16 cellular contexts compared by ENCODE assay signal in the genomic region with DNA sequence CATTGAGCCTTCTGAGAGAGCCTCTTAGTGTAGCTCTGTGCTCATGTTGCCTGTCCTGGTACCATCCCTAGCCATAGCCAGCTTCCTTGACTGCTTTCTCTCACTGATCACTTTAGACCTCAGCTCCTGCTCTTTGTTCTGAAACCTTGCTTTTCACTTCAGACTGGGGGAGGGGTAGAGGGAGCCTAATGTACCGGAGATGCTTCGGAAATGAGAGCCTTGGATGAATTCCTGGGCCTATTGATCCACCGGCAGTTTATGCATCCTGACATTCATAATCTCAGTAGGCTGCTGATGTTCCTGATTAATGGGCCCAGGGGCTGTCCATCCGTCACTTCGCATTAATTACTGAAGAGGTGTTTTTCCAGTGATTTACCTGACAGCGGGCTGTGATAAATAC. TPM values are rescaled to one million over a fixed set of nuclear protein-coding genes. Genes with fewer than 3 reads are reported as not detected.
DNase-seq lines count a peak whose midpoint lies in the region; ATAC-seq, FAIRE-seq and TF ChIP-seq lines count a peak whose summit lies in the region.
"Had no signal": no experiment of that assay in that cellular context is flagged by ENCODE, and none has a peak within 500 bp of the region (broad histone marks: within the 10 kb centered on the region; RNA-seq: fewer than 3 reads in every experiment).

No MANE protein-coding gene starts in this region.

- H3K4me1 Mint-ChIP-seq in H9 (peaks cover 26 to 27% of the 10 kb centered on the region in 2 experiments), neural progenitor cell (peaks cover 9% of the 10 kb centered on the region)
- peaks cover 2% of the 10 kb centered on the region for H3K4me1 Mint-ChIP-seq in activated CD4-positive, alpha-beta T cell treated with anti-CD3 and anti-CD28 coated beads, Interleukin-2, amount 10 ng/mL, durations not matched to agents 24 days and 14 days

- H2AFZ ChIP-seq in H9 (ENCODE audit: low read length) (no peak overlapping the region), neural progenitor cell (replicated peaks) (no peak overlapping the region)

- no peak overlapping the region for H3K23ac ChIP-seq in H9 (ENCODE audit: insufficient read length, low read depth, low read length)

- H3F3A ChIP-seq in neural progenitor cell (ENCODE audit: low read depth) = no peaks in the 10 kb centered on the region

- H3K14ac ChIP-seq in H9 (ENCODE audit: insufficient read depth, low read length) = no peak overlapping the region

- H3K9me3 Mint-ChIP-seq in H9 = peaks cover 3 to 11% of the 10 kb centered on the region in 2 experiments; a peak in 3 of 5 replicates
- H3K9me3 Mint-ChIP-seq in neural progenitor cell = peaks cover 16% of the 10 kb centered on the region
- no peaks in the 10 kb centered on the region for H3K9me3 Mint-ChIP-seq in activated CD4-positive, alpha-beta T cell treated with anti-CD3 and anti-CD28 coated beads, Interleukin-2, amount 10 ng/mL, durations not matched to agents 24 days and 14 days
- H3K9me3 Mint-ChIP-seq: CD8-positive, alpha-beta memory T cell had no signal

- FAIRE-seq in GM12892 (lab: Jason Lieb, UNC) = no peak

- H2BK20ac ChIP-seq in H9 (ENCODE audit: low read depth, low read length, poor library complexity, severe bottlenecking) = no peak overlapping the region

- H3K36me3 Mint-ChIP-seq in H9 (ENCODE audit: insufficient read depth in 1 of 3, low read depth in 3 of 3) = peaks cover 14 to 19% (median 19%) of the 10 kb centered on the region in 3 experiments; a peak in 6 of 7 replicates
- H3K36me3 Mint-ChIP-seq in neural progenitor cell = peaks cover 38% of the 10 kb centered on the region
- H3K36me3 Mint-ChIP-seq in activated CD4-positive, alpha-beta T cell treated with anti-CD3 and anti-CD28 coated beads, Interleukin-2, amount 10 ng/mL, durations not matched to agents 24 days and 14 days (ENCODE audit: low read depth) = peaks cover 38% of the 10 kb centered on the region

- no peaks in the 10 kb centered on the region for H3K27me3 ChIP-seq in H9 (ENCODE audit: insufficient read depth, low read length)
- no peaks in the 10 kb centered on the region for H3K27me3 ChIP-seq in WERI-Rb-1 (ENCODE audit: insufficient read depth, low read depth, severe bottlenecking)
- H3K27me3 ChIP-seq in iPS DF 6.9 (ENCODE audit: control insufficient read depth, insufficient read depth, low read length) = no peaks in the 10 kb centered on the region
- H3K27me3 ChIP-seq in neural progenitor cell = no peaks in the 10 kb centered on the region
- H3K27me3 ChIP-seq in upper lobe of right lung = no peaks in the 10 kb centered on the region
- H3K27me3 ChIP-seq: SJSA1 had no signal

- H3K23me2 ChIP-seq in H9 (ENCODE audit: insufficient read length, low read depth, low read length, poor library complexity, severe bottlenecking) = no peaks in the 10 kb centered on the region

- no peak for TF ChIP-seq POLR2A in GM12892 (IDR thresholded peaks at IDR 0.05; ENCODE audit: low read depth, low read length)

- DNase-seq in H9 (no peak), WERI-Rb-1 (peak; percentile 67), iPS DF 6.9 (ENCODE audit: low read depth, low spot score) (peak; percentile 11), neural progenitor cell (ENCODE audit: low spot score) (peak; percentile 43), upper lobe of right lung (no peak), GM12892 (ENCODE audit: insufficient read length) (no peak)
- no peak for DNase-seq in activated CD4-positive, alpha-beta T cell treated with anti-CD3 and anti-CD28 coated beads, Interleukin-2, amount 10 ng/mL, durations not matched to agents 24 days and 14 days
- DNase-seq: CD8-positive, alpha-beta memory T cell; Karpas-422; MM.1S; NCI-H1105 treated with DMSO at 0.1 percent for 48 hours; NCI-H1930; NCI-H524 treated with DMSO at 0.1 percent for 48 hours; PC-3 had no signal

- H3K79me2 ChIP-seq in H9 (ENCODE audit: insufficient read depth, low read length) = no peaks in the 10 kb centered on the region
- peaks cover 24% of the 10 kb centered on the region for H3K79me2 ChIP-seq in neural progenitor cell (ENCODE audit: low read depth)

- H3K4me2 ChIP-seq in H9 (ENCODE audit: insufficient read depth, insufficient read length, low read length) (peak overlapping the region; percentile 10), neural progenitor cell (peak overlapping the region; percentile 53)

- H4K8ac ChIP-seq in H9 (replicated peaks; ENCODE audit: insufficient read length, low read depth, low read length) = no peak overlapping the region

- no peak overlapping the region for H4K91ac ChIP-seq in H9 (ENCODE audit: insufficient read length, low read depth, low read length)

- H3K79me1 ChIP-seq in H9 (ENCODE audit: insufficient read depth, low read depth, low read length, poor library complexity, severe bottlenecking) = peaks cover 3% of the 10 kb centered on the region

- H2BK15ac ChIP-seq in H9 (ENCODE audit: low read depth, low read length) = no peak overlapping the region

- H3K27ac ChIP-seq in H9 (ENCODE audit: insufficient read length, low read depth, low read length) (no peak overlapping the region), WERI-Rb-1 (peak overlapping the region; percentile 21; the same call in 1 of the 2 replicates), iPS DF 6.9 (ENCODE audit: low read length) (no peak overlapping the region), neural progenitor cell (no peak overlapping the region), upper lobe of right lung (no peak overlapping the region)
- H3K27ac ChIP-seq: SJSA1 had no signal

- intact Hi-C loops in upper lobe of right lung (cut with DNase I) = no loop called here
- intact Hi-C loops in activated CD4-positive, alpha-beta T cell treated with anti-CD3 and anti-CD28 coated beads, Interleukin-2, amount 10 ng/mL, durations not matched to agents 24 days and 14 days (cut with micrococcal nuclease) = loop anchor here (10.0 kb wide), 1 partner anchor 72 kb away; no protein-coding TSS in a partner anchor

- H3K9ac ChIP-seq in H9 (ENCODE audit: extremely low read depth, insufficient read length, low read length) (no peak overlapping the region), neural progenitor cell (no peak overlapping the region)

- H4K20me1 ChIP-seq in H9 (ENCODE audit: control insufficient read depth, insufficient read depth, insufficient read length) (no peaks in the 10 kb centered on the region), neural progenitor cell (ENCODE audit: low read depth) (peaks cover 27% of the 10 kb centered on the region)

- TF ChIP-seq CTCF in H9 (conservative IDR thresholded peaks at IDR 0.05) = no peak
- TF ChIP-seq CTCF in WERI-Rb-1 (IDR thresholded peaks at IDR 0.05; ENCODE audit: low read depth, low read length) = no peak
- TF ChIP-seq CTCF in neural progenitor cell (IDR thresholded peaks at IDR 0.05) = no peak
- no peak for TF ChIP-seq CTCF in upper lobe of right lung (IDR thresholded peaks at IDR 0.05)

- H3K36me3 ChIP-seq in WERI-Rb-1 (no peaks in the 10 kb centered on the region), iPS DF 6.9 (ENCODE audit: control insufficient read depth, insufficient read depth, low read length) (no peaks in the 10 kb centered on the region), neural progenitor cell (peaks cover 8% of the 10 kb centered on the region), upper lobe of right lung (peaks cover 8% of the 10 kb centered on the region)

- no peak overlapping the region for H3K4ac ChIP-seq in H9 (ENCODE audit: low read depth, low read length)

- H3K4me3 ChIP-seq in WERI-Rb-1 (ENCODE audit: low read depth, low read length) = no peak overlapping the region
- no peak overlapping the region for H3K4me3 ChIP-seq in iPS DF 6.9 (ENCODE audit: low read length)
- no peak overlapping the region for H3K4me3 ChIP-seq in neural progenitor cell
- no peak overlapping the region for H3K4me3 ChIP-seq in upper lobe of right lung
- H3K4me3 ChIP-seq: SJSA1 had no signal

- ATAC-seq in upper lobe of right lung = no peak
- ATAC-seq: PC-3 had no signal

- no CpG with 5 or more reads among the region's 6 CpGs for WGBS in H9 (ENCODE audit: extremely low coverage, insufficient read length, low lambda C conversion rate)
- no CpG with 5 or more reads among the region's 6 CpGs for WGBS in iPS DF 6.9 (ENCODE audit: insufficient coverage, insufficient read length)

- H2BK5ac ChIP-seq in H9 (ENCODE audit: insufficient read length, low read length) = no peak overlapping the region

- H2BK12ac ChIP-seq in H9 (ENCODE audit: insufficient read length, low read depth, low read length) = no peak overlapping the region

- peaks cover 7% of the 10 kb centered on the region; the same call in 1 of the 2 replicates for H3K4me1 ChIP-seq in H9 (ENCODE audit: insufficient read depth, low read length)
- no peaks in the 10 kb centered on the region; the same call in 1 of the 2 replicates for H3K4me1 ChIP-seq in iPS DF 6.9 (ENCODE audit: control insufficient read depth, insufficient read depth, low read length)
- peaks cover 17% of the 10 kb centered on the region for H3K4me1 ChIP-seq in neural progenitor cell
- H3K4me1 ChIP-seq in upper lobe of right lung = no peaks in the 10 kb centered on the region
- H3K4me1 ChIP-seq: SJSA1 had no signal

- no peak overlapping the region for H3T11ph ChIP-seq in H9 (ENCODE audit: low read length)

- H3K27ac Mint-ChIP-seq in H9 (peak overlapping the region in 2 of 3 experiments; percentile 4 to 97; a peak in 3 of 7 replicates), neural progenitor cell (no peak overlapping the region)
- H3K27ac Mint-ChIP-seq in activated CD4-positive, alpha-beta T cell treated with anti-CD3 and anti-CD28 coated beads, Interleukin-2, amount 10 ng/mL, durations not matched to agents 24 days and 14 days = no peak overlapping the region
- H3K27ac Mint-ChIP-seq: B cell had no signal

- H3K9me3 ChIP-seq in H9 (ENCODE audit: control insufficient read depth, low read depth, low read length) (no peaks in the 10 kb centered on the region), WERI-Rb-1 (ENCODE audit: severe bottlenecking) (no peaks in the 10 kb centered on the region), iPS DF 6.9 (ENCODE audit: control insufficient read depth, insufficient read depth, low read length) (no peaks in the 10 kb centered on the region), neural progenitor cell (ENCODE audit: low read depth) (no peaks in the 10 kb centered on the region), upper lobe of right lung (no peaks in the 10 kb centered on the region)
- H3K9me3 ChIP-seq: SJSA1 had no signal

- no peak overlapping the region for H3K18ac ChIP-seq in H9 (ENCODE audit: insufficient read length, low read depth, low read length)

- peak overlapping the region in 1 of 2 experiments; percentile 12; a peak in 1 of 5 replicates for H3K4me3 Mint-ChIP-seq in H9
- H3K4me3 Mint-ChIP-seq in neural progenitor cell = no peak overlapping the region
- no peak overlapping the region for H3K4me3 Mint-ChIP-seq in activated CD4-positive, alpha-beta T cell treated with anti-CD3 and anti-CD28 coated beads, Interleukin-2, amount 10 ng/mL, durations not matched to agents 24 days and 14 days
- H3K4me3 Mint-ChIP-seq: B cell had no signal

- H3K56ac ChIP-seq in H9 (ENCODE audit: insufficient read length, low read depth, low read length) = no peak overlapping the region

- no peak overlapping the region for H2BK120ac ChIP-seq in H9 (ENCODE audit: low read depth, low read length, poor library complexity, severe bottlenecking)

- no peak overlapping the region for H4K5ac ChIP-seq in H9 (ENCODE audit: insufficient read length, low read depth, low read length)

- H2AK5ac ChIP-seq in H9 (ENCODE audit: insufficient read length, low read length) = no peak overlapping the region

- no peaks in the 10 kb centered on the region for H3K27me3 Mint-ChIP-seq in H9 (ENCODE audit: low read depth)
- H3K27me3 Mint-ChIP-seq in neural progenitor cell (ENCODE audit: insufficient read depth, low read depth) = peaks cover 2% of the 10 kb centered on the region
- H3K27me3 Mint-ChIP-seq in activated CD4-positive, alpha-beta T cell treated with anti-CD3 and anti-CD28 coated beads, Interleukin-2, amount 10 ng/mL, durations not matched to agents 24 days and 14 days = no peaks in the 10 kb centered on the region
- H3K27me3 Mint-ChIP-seq: B cell; CD8-positive, alpha-beta memory T cell had no signal

RNA-seq across cellular contexts. Expression of a gene that starts 38.8 kb away (rescaled TPM):
- 15.5 and 18.5 TPM in 2 replicates for total RNA-seq in H9 (2021)
- total RNA-seq in neural progenitor cell (ENCODE audit: low replicate concordance) = 21.7 and 26.8 TPM in 2 replicates
- total RNA-seq in upper lobe of right lung = 13.7 TPM
- 17.6 and 19.3 TPM in 2 replicates for total RNA-seq in activated CD4-positive, alpha-beta T cell treated with anti-CD3 and anti-CD28 coated beads, Interleukin-2, amount 10 ng/mL, durations not matched to agents 24 days and 14 days
- polyA plus RNA-seq in GM12892 (2012; ENCODE audit: missing spikeins) = 14.3 TPM

Comparison
In these comparisons a context has a peak if more than half of its experiments do, and no peak if none do; other contexts are left out.
1. DNase-seq: peak in WERI-Rb-1 (single experiment), iPS DF 6.9 (single experiment) and neural progenitor cell (single experiment); none in H9 (single experiment), upper lobe of right lung (single experiment), activated CD4-positive, alpha-beta T cell treated with anti-CD3 and anti-CD28 coated beads, Interleukin-2, amount 10 ng/mL, durations not matched to agents 24 days and 14 days (single experiment) and GM12892 (single experiment).
2. H3K27ac Mint-ChIP-seq: peak in H9 (2 of 3); none in neural progenitor cell (single experiment) and activated CD4-positive, alpha-beta T cell treated with anti-CD3 and anti-CD28 coated beads, Interleukin-2, amount 10 ng/mL, durations not matched to agents 24 days and 14 days (single experiment).